ENCODE assay signal across 22 cellular contexts in the genomic region with DNA sequence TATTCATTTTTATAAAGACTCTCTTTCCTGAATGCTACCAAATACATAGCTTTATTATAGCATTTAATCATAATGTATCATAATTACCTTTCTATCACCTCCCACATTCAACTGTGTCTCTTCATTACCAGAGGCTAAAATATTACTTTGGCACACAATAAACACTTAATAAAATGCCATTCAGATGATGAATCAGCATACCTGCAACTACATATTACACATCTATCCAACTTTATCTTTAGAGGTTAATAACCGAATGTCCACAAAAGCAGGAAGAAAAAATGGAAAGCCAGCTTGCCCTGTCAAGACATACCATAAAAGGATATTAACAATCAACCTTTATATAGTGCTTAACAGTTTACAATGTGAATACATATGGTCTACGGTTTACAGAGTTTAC. TPM values are rescaled to one million over a fixed set of nuclear protein-coding genes. Genes with fewer than 3 reads are reported as not detected.
DNase-seq lines count a peak whose midpoint lies in the region; ATAC-seq, FAIRE-seq and TF ChIP-seq lines count a peak whose summit lies in the region.
"Had no signal": no experiment of that assay in that cellular context is flagged by ENCODE, and none has a peak within 500 bp of the region (broad histone marks: within the 10 kb centered on the region; RNA-seq: fewer than 3 reads in every experiment).

No MANE protein-coding gene starts in this region.

- no peak overlapping the region for H3K27ac ChIP-seq in CD4-positive, CD25-positive, alpha-beta regulatory T cell (ENCODE audit: insufficient read depth, low read length, poor library complexity, severe bottlenecking)
- H3K27ac ChIP-seq in neutrophil (peak overlapping the region; percentile 34), upper lobe of right lung (no peak overlapping the region)
- H3K27ac ChIP-seq: cardiac muscle cell, neural progenitor cell had no signal

- intact Hi-C loops in upper lobe of right lung (cut with DNase I), result no loop called here

- H3K27me3 ChIP-seq in CD4-positive, CD25-positive, alpha-beta regulatory T cell (ENCODE audit: control insufficient read depth, insufficient read depth, low read length), result no peaks in the 10 kb centered on the region
- H3K27me3 ChIP-seq in bronchial epithelial cell (ENCODE audit: control insufficient read depth, insufficient read depth, low read length) (no peaks in the 10 kb centered on the region), neutrophil (no peaks in the 10 kb centered on the region), upper lobe of right lung (no peaks in the 10 kb centered on the region)
- H3K27me3 ChIP-seq: BE2C, cardiac muscle cell, neural progenitor cell had no signal

- H3K36me3 ChIP-seq in CD4-positive, CD25-positive, alpha-beta regulatory T cell (ENCODE audit: control insufficient read depth, insufficient read depth, low read length), result no peaks in the 10 kb centered on the region
- H3K36me3 ChIP-seq in bronchial epithelial cell (ENCODE audit: control insufficient read depth, insufficient read depth, low read length) (no peaks in the 10 kb centered on the region), neutrophil (no peaks in the 10 kb centered on the region), upper lobe of right lung (no peaks in the 10 kb centered on the region)
- H3K36me3 ChIP-seq: BE2C, cardiac muscle cell, neural progenitor cell had no signal

- peaks cover 51 to 78% (median 62%) of the 10 kb centered on the region in 4 donors for H3K4me1 Mint-ChIP-seq in CD4-positive, CD25-positive, alpha-beta regulatory T cell

- DNase-seq in CD4-positive, CD25-positive, alpha-beta regulatory T cell, result no peak
- DNase-seq in NCI-H226 (peak; percentile 45), bronchial epithelial cell (ENCODE audit: low read depth) (peak; percentile 64), upper lobe of right lung (no peak), HEK293T (ENCODE audit: extremely low spot score) (no peak), HPDE6-E6E7 (ENCODE audit: extremely low spot score) (no peak)
- DNase-seq: activated CD4-positive, alpha-beta T cell treated with anti-CD3 and anti-CD28 coated beads, Interleukin-2, amount 50 U/mL, for 1 hour; activated effector memory CD4-positive, alpha-beta T cell treated with anti-CD3 and anti-CD28 coated beads, Interleukin-2, amount 50 U/mL, for 16 hours; BE2C; H9; MM.1S; NCI-H146; NCI-H2171 treated with DMSO at 0.1 percent for 48 hours; SIG-M5; stimulated activated CD4-positive, alpha-beta T cell treated with anti-CD3 and anti-CD28 coated beads, Interleukin-12 subunit alpha, Interleukin-12 subunit beta, amount 100 ng/mL, for 4 hours had no signal

- no peaks in the 10 kb centered on the region for H3K27me3 Mint-ChIP-seq in CD4-positive, CD25-positive, alpha-beta regulatory T cell

- ATAC-seq in CD4-positive, CD25-positive, alpha-beta regulatory T cell (ENCODE audit: low read depth in 2 of 2), result no peak
- ATAC-seq in upper lobe of right lung (no peak), HG03460 (IDR thresholded peaks at IDR 0.05; ENCODE audit: unreplicated experiment) (no peak)
- ATAC-seq: left lobe of liver had no signal

- H3K9me3 Mint-ChIP-seq in CD4-positive, CD25-positive, alpha-beta regulatory T cell, result peaks cover 0 to 2% (median 0%) of the 10 kb centered on the region in 7 donors
- H3K9me3 Mint-ChIP-seq: H9 had no signal

- no peak overlapping the region for H3K4me3 ChIP-seq in CD4-positive, CD25-positive, alpha-beta regulatory T cell (ENCODE audit: low read depth, low read length)
- H3K4me3 ChIP-seq in bronchial epithelial cell (ENCODE audit: low read depth, low read length) (no peak overlapping the region), neutrophil (ENCODE audit: low read depth in 1 of 2, low read length in 1 of 2) (no peak overlapping the region), upper lobe of right lung (no peak overlapping the region)
- H3K4me3 ChIP-seq: cardiac muscle cell, neural progenitor cell had no signal

- H3K36me3 Mint-ChIP-seq in CD4-positive, CD25-positive, alpha-beta regulatory T cell, result peaks cover 9% of the 10 kb centered on the region

- no peaks in the 10 kb centered on the region for H3K4me1 ChIP-seq in CD4-positive, CD25-positive, alpha-beta regulatory T cell (ENCODE audit: control insufficient read depth, insufficient read depth, low read length, poor library complexity, severe bottlenecking)
- peaks cover 32 to 57% of the 10 kb centered on the region in 2 experiments for H3K4me1 ChIP-seq in neutrophil (ENCODE audit: control insufficient read depth in 1 of 2, insufficient read depth in 1 of 2, low read depth in 1 of 2, low read length in 1 of 2)
- H3K4me1 ChIP-seq in upper lobe of right lung, result peaks cover 37% of the 10 kb centered on the region
- H3K4me1 ChIP-seq: BE2C had no signal

- no peak for TF ChIP-seq CTCF in bronchial epithelial cell (IDR thresholded peaks at IDR 0.05; ENCODE audit: insufficient read depth, low read length, severe bottlenecking)
- no peak for TF ChIP-seq CTCF in neutrophil (IDR thresholded peaks at IDR 0.05)
- no peak for TF ChIP-seq CTCF in upper lobe of right lung (IDR thresholded peaks at IDR 0.05)

- no peak for FAIRE-seq in bronchial epithelial cell (lab: Jason Lieb, UNC)
- FAIRE-seq: A204.1, urothelium cell line had no signal

- H3K27ac Mint-ChIP-seq in CD4-positive, CD25-positive, alpha-beta regulatory T cell, result peak overlapping the region in 2 of 3 donors; percentile 36 to 57
- H3K27ac Mint-ChIP-seq: neural progenitor cell had no signal

- POLR2A ChIA-PET in HEK293T (lab: Yijun Ruan, JAX), result interaction anchor here (8.0 kb wide), 1 partner anchor 12 kb away, joined by 42 read pairs; the partner anchor contains the start of gene CACUL1

- no peaks in the 10 kb centered on the region for H3K9me3 ChIP-seq in CD4-positive, CD25-positive, alpha-beta regulatory T cell (ENCODE audit: control insufficient read depth in 2 of 2, low read length in 2 of 2)
- H3K9me3 ChIP-seq in neutrophil (no peaks in the 10 kb centered on the region), upper lobe of right lung (no peaks in the 10 kb centered on the region)
- H3K9me3 ChIP-seq: BE2C had no signal

- no peak overlapping the region for H3K4me3 Mint-ChIP-seq in CD4-positive, CD25-positive, alpha-beta regulatory T cell
- H3K4me3 Mint-ChIP-seq: H9, neural progenitor cell had no signal

- CTCF ChIA-PET in HEK293T (lab: Yijun Ruan, JAX), result interaction anchor here (0.6 kb wide), 1 partner anchor 30 kb away, joined by 5 read pairs; no protein-coding TSS in a partner anchor

TF ChIP-seq in HEK293T, 16 proteins besides CTCF, POLR2A, EP300 and RAD21:
- TF ChIP-seq L3MBTL2 (conservative IDR thresholded peaks at IDR 0.05) (no peak), FOXM1 (IDR thresholded peaks at IDR 0.05; ENCODE audit: borderline replicate concordance) (no peak), SP1 (IDR thresholded peaks at IDR 0.05) (no peak), FOXA1 (IDR thresholded peaks at IDR 0.05) (no peak), BHLHE40 (IDR thresholded peaks at IDR 0.05; ENCODE audit: borderline replicate concordance) (no peak), FOXK2 (IDR thresholded peaks at IDR 0.05) (no peak), HDGF (IDR thresholded peaks at IDR 0.05; ENCODE audit: borderline replicate concordance) (no peak), TARDBP (IDR thresholded peaks at IDR 0.05) (no peak), ZNF384 (IDR thresholded peaks at IDR 0.05) (no peak), LEF1 (IDR thresholded peaks at IDR 0.05; ENCODE audit: borderline replicate concordance) (no peak), ARNT (IDR thresholded peaks at IDR 0.05) (no peak), NFRKB (IDR thresholded peaks at IDR 0.05) (no peak)
- TF ChIP-seq, protein P1, sequence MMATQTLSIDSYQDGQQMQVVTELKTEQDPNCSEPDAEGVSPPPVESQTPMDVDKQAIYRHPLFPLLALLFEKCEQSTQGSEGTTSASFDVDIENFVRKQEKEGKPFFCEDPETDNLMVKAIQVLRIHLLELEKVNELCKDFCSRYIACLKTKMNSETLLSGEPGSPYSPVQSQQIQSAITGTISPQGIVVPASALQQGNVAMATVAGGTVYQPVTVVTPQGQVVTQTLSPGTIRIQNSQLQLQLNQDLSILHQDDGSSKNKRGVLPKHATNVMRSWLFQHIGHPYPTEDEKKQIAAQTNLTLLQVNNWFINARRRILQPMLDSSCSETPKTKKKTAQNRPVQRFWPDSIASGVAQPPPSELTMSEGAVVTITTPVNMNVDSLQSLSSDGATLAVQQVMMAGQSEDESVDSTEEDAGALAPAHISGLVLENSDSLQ (IDR thresholded peaks at IDR 0.05), result no peak; the same call in 1 of the 2 replicates

RNA-seq across cellular contexts. Expression of gene CACUL1, which starts 12.8 kb away (rescaled TPM):
- total RNA-seq in CD4-positive, CD25-positive, alpha-beta regulatory T cell, result 24.6 TPM
- polyA plus RNA-seq in CD4-positive, CD25-positive, alpha-beta regulatory T cell, result 10 to 100 TPM; 23.4 to 31.4 (median 24.7) TPM
- total RNA-seq in bronchial epithelial cell, result 18.2 and 18.8 TPM in 2 replicates
- 47.7 TPM for total RNA-seq in upper lobe of right lung

Comparison
In these comparisons a context has a peak if more than half of its experiments do, and no peak if none do; other contexts are left out.
1. DNase-seq: peak in NCI-H226 (single experiment) and bronchial epithelial cell (single experiment); none in CD4-positive, CD25-positive, alpha-beta regulatory T cell (0 of 3), upper lobe of right lung (single experiment), HEK293T (single experiment) and HPDE6-E6E7 (single experiment).